1 cellular context compared by ENCODE assay signal in the genomic region with DNA sequence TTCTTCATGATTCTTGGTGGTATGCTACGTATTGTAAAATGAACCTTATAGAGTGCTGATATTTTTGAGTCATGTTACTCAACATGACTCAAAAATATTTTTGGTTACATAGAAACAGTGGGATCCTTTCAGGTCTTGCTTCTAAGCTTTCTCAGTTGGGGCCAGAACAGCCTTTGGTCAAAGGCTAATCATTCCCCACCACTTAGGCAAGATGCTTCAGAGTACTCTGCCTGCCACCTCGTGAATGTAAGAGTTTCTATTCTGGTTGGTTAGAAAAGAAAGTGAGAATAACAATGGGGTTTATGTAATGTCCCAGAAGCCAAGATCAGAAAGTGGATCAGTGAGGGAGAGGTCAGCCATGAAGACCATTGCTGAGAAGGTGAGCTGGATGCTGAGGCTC.
TF ChIP-seq lines count a peak whose summit lies in the region.

No MANE protein-coding gene starts in this region.

TF ChIP-seq in H1, 55 proteins besides CTCF, POLR2A, EP300 and RAD21 (continued from another document):
- no peak for TF ChIP-seq RNF2 (IDR thresholded peaks at IDR 0.05; ENCODE audit: borderline replicate concordance, low read depth, low read length, missing control alignments, poor library complexity, severe bottlenecking)
- TF ChIP-seq FOSL1 (IDR thresholded peaks at IDR 0.05; ENCODE audit: insufficient read depth, low read depth, low read length) = no peak
- no peak for TF ChIP-seq RXRA (IDR thresholded peaks at IDR 0.05; ENCODE audit: insufficient read depth, low read depth, low read length)
- no peak for TF ChIP-seq EGR1 (IDR thresholded peaks at IDR 0.05; ENCODE audit: borderline replicate concordance, low read depth, low read length)
- no peak for TF ChIP-seq TAF7 (optimal IDR thresholded peaks at IDR 0.05; ENCODE audit: borderline replicate concordance, low read depth, low read length)
- no peak for TF ChIP-seq SAP30 (IDR thresholded peaks at IDR 0.05; ENCODE audit: insufficient read depth, insufficient replicate concordance, low read length)
- TF ChIP-seq PHF8 (conservative IDR thresholded peaks at IDR 0.05; ENCODE audit: low read depth, low read length) = no peak
- TF ChIP-seq MAFK (IDR thresholded peaks at IDR 0.05; ENCODE audit: low read depth, low read length) = no peak
- no peak for TF ChIP-seq SIRT6 (IDR thresholded peaks at IDR 0.05; ENCODE audit: low read length)
- TF ChIP-seq CEBPB (IDR thresholded peaks at IDR 0.05; ENCODE audit: low read depth, low read length) = no peak
- no peak for TF ChIP-seq JUND (IDR thresholded peaks at IDR 0.05; ENCODE audit: low read length)
- no peak for TF ChIP-seq ZNF274 (IDR thresholded peaks at IDR 0.05; ENCODE audit: borderline replicate concordance, extremely low read depth, low read length)
- TF ChIP-seq POLR2AphosphoS5 (IDR thresholded peaks at IDR 0.05; ENCODE audit: low read depth, low read length) = no peak
- TF ChIP-seq BRCA1 (IDR thresholded peaks at IDR 0.05; ENCODE audit: low read depth, low read length) = no peak
- no peak for TF ChIP-seq CHD2 (IDR thresholded peaks at IDR 0.05; ENCODE audit: low read length)
